ENCODE assay signal across 16 cellular contexts in the genomic region with DNA sequence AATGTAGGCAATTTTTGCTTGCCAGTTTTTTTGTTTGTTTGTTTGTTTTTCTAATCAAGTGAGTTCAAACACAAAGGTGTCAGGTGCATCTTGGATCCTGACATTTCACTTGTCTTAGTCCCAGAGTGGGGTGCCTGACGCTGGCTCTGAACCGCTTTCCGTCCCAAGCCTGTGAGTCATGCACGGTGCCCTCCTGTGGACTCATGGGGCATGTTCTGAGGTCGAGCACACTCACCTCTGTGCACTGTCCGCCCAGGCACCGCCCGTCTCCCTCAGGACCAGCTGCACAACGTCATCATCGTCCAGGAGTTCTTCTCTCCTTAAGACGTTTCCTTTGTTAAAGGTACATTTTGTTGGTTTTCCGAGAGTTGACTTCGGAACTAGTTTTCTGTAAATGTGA.
"Had no signal": no experiment of that assay in that cellular context is flagged by ENCODE, and none has a peak within 500 bp of the region (broad histone marks: within the 10 kb centered on the region; RNA-seq: fewer than 3 reads in every experiment).

No MANE protein-coding gene starts in this region.

- H3K27ac Mint-ChIP-seq: activated naive CD4-positive, alpha-beta T cell treated with anti-CD3 and anti-CD28 coated beads, Interleukin-2, amount 10 ng/mL, durations not matched to agents 7 days and 5 days; activated T-helper 1 cell treated with anti-CD3 and anti-CD28 coated beads, Interleukin-12 subunit alpha, Interleukin-12 subunit beta, Interleukin-2, Interleukin-4 antibody, amounts not matched to agents 30 ng/mL and 10 ng/mL and 1 ng/mL, durations not matched to agents 14 hours and 24 hours and 36 hours; immature natural killer cell had no signal

- DNase-seq: activated CD4-positive, alpha-beta T cell treated with anti-CD3 and anti-CD28 coated beads, Interleukin-2, amount 50 U/mL, for 1 hour; activated CD8-positive, alpha-beta memory T cell treated with anti-CD3 and anti-CD28 coated beads for 24 hours; activated naive CD4-positive, alpha-beta T cell treated with anti-CD3 and anti-CD28 coated beads, Interleukin-2, amount 10 ng/mL, durations not matched to agents 7 days and 5 days; dermis blood vessel endothelial cell; heart left ventricle; immature natural killer cell; lower lobe of right lung; midbrain; sigmoid colon; spleen; stomach; T-helper 2 cell; testis; upper lobe of right lung had no signal

- H3K4me3 Mint-ChIP-seq: activated naive CD4-positive, alpha-beta T cell treated with anti-CD3 and anti-CD28 coated beads, Interleukin-2, amount 10 ng/mL, durations not matched to agents 7 days and 5 days; activated T-helper 1 cell treated with anti-CD3 and anti-CD28 coated beads, Interleukin-12 subunit alpha, Interleukin-12 subunit beta, Interleukin-2, Interleukin-4 antibody, amounts not matched to agents 30 ng/mL and 10 ng/mL and 1 ng/mL, durations not matched to agents 14 hours and 24 hours and 36 hours; immature natural killer cell; neural crest cell had no signal

- H3K4me1 ChIP-seq: heart left ventricle, lower lobe of right lung, sigmoid colon, stomach, testis, upper lobe of right lung had no signal

- H3K27me3 ChIP-seq: heart left ventricle, sigmoid colon, stomach, testis, upper lobe of right lung had no signal

- H3K27me3 Mint-ChIP-seq: activated naive CD4-positive, alpha-beta T cell treated with anti-CD3 and anti-CD28 coated beads, Interleukin-2, amount 10 ng/mL, durations not matched to agents 7 days and 5 days had no signal

- H3K4me3 ChIP-seq: heart left ventricle, lower lobe of right lung, sigmoid colon, spleen, stomach, testis, upper lobe of right lung had no signal

- H3K9me3 Mint-ChIP-seq: activated T-helper 1 cell treated with anti-CD3 and anti-CD28 coated beads, Interleukin-12 subunit alpha, Interleukin-12 subunit beta, Interleukin-2, Interleukin-4 antibody, amounts not matched to agents 30 ng/mL and 10 ng/mL and 1 ng/mL, durations not matched to agents 14 hours and 24 hours and 36 hours; immature natural killer cell; neural crest cell had no signal

- H3K36me3 Mint-ChIP-seq: activated naive CD4-positive, alpha-beta T cell treated with anti-CD3 and anti-CD28 coated beads, Interleukin-2, amount 10 ng/mL, durations not matched to agents 7 days and 5 days had no signal

- H3K4me1 Mint-ChIP-seq: neural crest cell had no signal

- H3K9me3 ChIP-seq: heart left ventricle, lower lobe of right lung, sigmoid colon, spleen, stomach, testis, upper lobe of right lung had no signal

- ATAC-seq: heart left ventricle, lower lobe of right lung, upper lobe of right lung had no signal

- H3K36me3 ChIP-seq: heart left ventricle, lower lobe of right lung, sigmoid colon, stomach, upper lobe of right lung had no signal

- H3K27ac ChIP-seq: heart left ventricle, lower lobe of right lung, sigmoid colon, spleen, stomach, testis, upper lobe of right lung had no signal
